In genomic region chr6:155274106-155274505, GRCh38 we compare ENCODE assay signal across 17 cellular contexts. TPM values are rescaled to one million over a fixed set of nuclear protein-coding genes. Genes with fewer than 3 reads are reported as not detected.
DNase-seq lines count a peak whose midpoint lies in the region; ATAC-seq and TF ChIP-seq lines count a peak whose summit lies in the region.
"Had no signal": no experiment of that assay in that cellular context is flagged by ENCODE, and none has a peak within 500 bp of the region (broad histone marks: within the 10 kb centered on the region; RNA-seq: fewer than 3 reads in every experiment).

No MANE protein-coding gene starts in this region.

- WGBS in esophagus muscularis mucosa = 38% methylated on average over 2 of the region's 2 CpGs
- 57 to 72% methylated on average over 2 of the region's 2 CpGs for WGBS in sigmoid colon, 2 donors

- peak overlapping the region; percentile 48 to 65 (median 58) for H3K27ac ChIP-seq in esophagus muscularis mucosa (replicated peaks in 1 of 4)
- H3K27ac ChIP-seq in sigmoid colon = peak overlapping the region; percentile 55 to 81 (median 70)

- no peaks in the 10 kb centered on the region for H3K27me3 ChIP-seq in esophagus muscularis mucosa
- no peaks in the 10 kb centered on the region for H3K27me3 ChIP-seq in sigmoid colon
- H3K27me3 ChIP-seq in MG63 = no peaks in the 10 kb centered on the region

- H3K36me3 ChIP-seq in esophagus muscularis mucosa = no peaks in the 10 kb centered on the region
- H3K36me3 ChIP-seq in sigmoid colon = no peaks in the 10 kb centered on the region
- H3K36me3 ChIP-seq in MG63 = peaks cover 7% of the 10 kb centered on the region; the same call in 1 of the 2 replicates

- DNase-seq in ELR (ENCODE audit: low read depth) = peak; percentile 34
- DNase-seq in esophagus muscularis mucosa (ENCODE audit: extremely low spot score) = no peak
- DNase-seq in sigmoid colon = no peak
- no peak for DNase-seq in activated T-helper 2 cell treated with anti-CD3 and anti-CD28 coated beads, Interferon-gamma antibody, Interleukin-2, Interleukin-4, amounts not matched to agents 10 μg/mL and 5 μg/mL and 100 μg/mL, durations not matched to agents 14 hours and 24 hours and 36 hours (ENCODE audit: low spot score)
- no peak for DNase-seq in OCI-M2 (lab: John Stamatoyannopoulos, UW; ENCODE audit: unreplicated experiment)
- no peak for DNase-seq in MG63
- DNase-seq: activated CD4-positive, alpha-beta T cell treated with anti-CD3 and anti-CD28 coated beads, Interleukin-2, amount 10 ng/mL, durations not matched to agents 24 days and 14 days; activated T-cell treated with anti-CD3 and anti-CD28 coated beads, Interleukin-2, amount 50 U/mL, for 1 hour; AML-193; aorta; DMS 273 treated with DMSO at 0.1 percent for 48 hours; NCI-H2029 had no signal

- ATAC-seq in SK-N-SH treated with all-trans-retinoic acid at 6 μM for 48 hours (peak; percentile 57), GM21529 (IDR thresholded peaks at IDR 0.05; ENCODE audit: unreplicated experiment) (no peak)

- TF ChIP-seq POLR2A in esophagus muscularis mucosa (IDR thresholded peaks at IDR 0.05; ENCODE audit: low read depth) (no peak), sigmoid colon (IDR thresholded peaks at IDR 0.05) (no peak)

- peaks cover 31% of the 10 kb centered on the region for H3K36me3 Mint-ChIP-seq in activated T-helper 2 cell treated with anti-CD3 and anti-CD28 coated beads, Interferon-gamma antibody, Interleukin-2, Interleukin-4, amounts not matched to agents 10 μg/mL and 5 μg/mL and 100 μg/mL, durations not matched to agents 14 hours and 24 hours and 36 hours (ENCODE audit: low read depth)

- H3K4me1 Mint-ChIP-seq in activated T-helper 2 cell treated with anti-CD3 and anti-CD28 coated beads, Interferon-gamma antibody, Interleukin-2, Interleukin-4, amounts not matched to agents 10 μg/mL and 5 μg/mL and 100 μg/mL, durations not matched to agents 14 hours and 24 hours and 36 hours (ENCODE audit: low read depth) = peaks cover 11% of the 10 kb centered on the region

- no peak overlapping the region for H3K4me3 Mint-ChIP-seq in activated T-helper 2 cell treated with anti-CD3 and anti-CD28 coated beads, Interferon-gamma antibody, Interleukin-2, Interleukin-4, amounts not matched to agents 10 μg/mL and 5 μg/mL and 100 μg/mL, durations not matched to agents 14 hours and 24 hours and 36 hours (ENCODE audit: low read depth)
- H3K4me3 Mint-ChIP-seq: activated CD4-positive, alpha-beta T cell treated with anti-CD3 and anti-CD28 coated beads, Interleukin-2, amount 10 ng/mL, durations not matched to agents 24 days and 14 days; T-helper 2 cell treated with Interferon-gamma antibody and Interleukin-4, amounts not matched to agents 5 μg/mL and 100 μg/mL, for 36 hours had no signal

- H3K4me3 ChIP-seq in esophagus muscularis mucosa = no peak overlapping the region
- H3K4me3 ChIP-seq in sigmoid colon = no peak overlapping the region
- no peak overlapping the region for H3K4me3 ChIP-seq in MG63

- intact Hi-C loops in esophagus muscularis mucosa (cut with DNase I) (no loop called here), sigmoid colon (cut with DNase I) (no loop called here)
- intact Hi-C loops in activated T-helper 2 cell treated with anti-CD3 and anti-CD28 coated beads, Interferon-gamma antibody, Interleukin-2, Interleukin-4, amounts not matched to agents 10 μg/mL and 5 μg/mL and 100 μg/mL, durations not matched to agents 14 hours and 24 hours and 36 hours (cut with micrococcal nuclease) = no loop called here

- no peaks in the 10 kb centered on the region for H3K9me3 ChIP-seq in esophagus muscularis mucosa
- no peaks in the 10 kb centered on the region for H3K9me3 ChIP-seq in sigmoid colon
- H3K9me3 ChIP-seq in MG63 = no peaks in the 10 kb centered on the region

- H3K27me3 Mint-ChIP-seq in activated T-helper 2 cell treated with anti-CD3 and anti-CD28 coated beads, Interferon-gamma antibody, Interleukin-2, Interleukin-4, amounts not matched to agents 10 μg/mL and 5 μg/mL and 100 μg/mL, durations not matched to agents 14 hours and 24 hours and 36 hours (ENCODE audit: low read depth) = no peaks in the 10 kb centered on the region
- H3K27me3 Mint-ChIP-seq: activated CD4-positive, alpha-beta T cell treated with anti-CD3 and anti-CD28 coated beads, Interleukin-2, amount 10 ng/mL, durations not matched to agents 24 days and 14 days had no signal

- H3K9me3 Mint-ChIP-seq in activated T-helper 2 cell treated with anti-CD3 and anti-CD28 coated beads, Interferon-gamma antibody, Interleukin-2, Interleukin-4, amounts not matched to agents 10 μg/mL and 5 μg/mL and 100 μg/mL, durations not matched to agents 14 hours and 24 hours and 36 hours = no peaks in the 10 kb centered on the region
- H3K9me3 Mint-ChIP-seq: activated CD4-positive, alpha-beta T cell treated with anti-CD3 and anti-CD28 coated beads, Interleukin-2, amount 10 ng/mL, durations not matched to agents 24 days and 14 days; T-helper 2 cell treated with Interferon-gamma antibody and Interleukin-4, amounts not matched to agents 5 μg/mL and 100 μg/mL, for 36 hours had no signal

- H3K4me1 ChIP-seq in esophagus muscularis mucosa = peaks cover 31 to 45% (median 43%) of the 10 kb centered on the region in 4 donors
- H3K4me1 ChIP-seq in sigmoid colon = peaks cover 0 to 60% (median 51%) of the 10 kb centered on the region in 4 donors

- TF ChIP-seq EP300 in esophagus muscularis mucosa (IDR thresholded peaks at IDR 0.05) (no peak), sigmoid colon (IDR thresholded peaks at IDR 0.05) (no peak)

- no peak for TF ChIP-seq CTCF in esophagus muscularis mucosa (IDR thresholded peaks at IDR 0.05)
- TF ChIP-seq CTCF in sigmoid colon (IDR thresholded peaks at IDR 0.05) = no peak

- H3K27ac Mint-ChIP-seq in activated T-helper 2 cell treated with anti-CD3 and anti-CD28 coated beads, Interferon-gamma antibody, Interleukin-2, Interleukin-4, amounts not matched to agents 10 μg/mL and 5 μg/mL and 100 μg/mL, durations not matched to agents 14 hours and 24 hours and 36 hours = no peak overlapping the region
- H3K27ac Mint-ChIP-seq: T-helper 2 cell treated with Interferon-gamma antibody and Interleukin-4, amounts not matched to agents 5 μg/mL and 100 μg/mL, for 36 hours had no signal

TF ChIP-seq in SK-N-SH treated with all-trans-retinoic acid at 6 μM for 48 hours, 23 proteins besides CTCF, POLR2A, EP300 and RAD21:
- TF ChIP-seq TOX (CRISPR knock-in tag; IDR thresholded peaks at IDR 0.05; ENCODE audit: borderline replicate concordance) (0 out of 2 replicates have a peak, but pooled peaks have one; percentile 35), GLIS3 (CRISPR knock-in tag; IDR thresholded peaks at IDR 0.05) (no peak)

RNA-seq across cellular contexts. Expression of gene CLDN20, which starts 10.3 kb away (rescaled TPM):
- total RNA-seq in esophagus muscularis mucosa = not detected
- not detected for total RNA-seq in sigmoid colon
- polyA plus RNA-seq in sigmoid colon = not detected
- total RNA-seq in activated T-helper 2 cell treated with anti-CD3 and anti-CD28 coated beads, Interferon-gamma antibody, Interleukin-2, Interleukin-4, amounts not matched to agents 10 μg/mL and 5 μg/mL and 100 μg/mL, durations not matched to agents 14 hours and 24 hours and 36 hours = 0.21 TPM in 1 of 2 replicates, not detected in the other
- not detected in 2 replicates for total RNA-seq in MG63 (2014; rRNA removed; shearing (Covaris generic); ENCODE audit: low replicate concordance)
- total RNA-seq: activated CD4-positive, alpha-beta T cell treated with anti-CD3 and anti-CD28 coated beads, Interleukin-2, amount 10 ng/mL, durations not matched to agents 24 days and 14 days; aorta; lung microvascular endothelial cell; subcutaneous adipose tissue had no signal
- polyA plus RNA-seq: aorta had no signal

RNA-seq across cellular contexts. Expression of gene TFB1M, which starts 40.2 kb away (rescaled TPM):
- total RNA-seq in esophagus muscularis mucosa (10 to 100 TPM in 3 of 4 donors, 1 to 10 TPM in 1; 6.5 to 15.4 (median 12.2) TPM), sigmoid colon (10 to 100 TPM; 10.7 to 22.2 (median 16.8) TPM)
- 10 to 100 TPM; 10.9 to 15.1 (median 12.6) TPM for polyA plus RNA-seq in sigmoid colon
- 32.5 and 39.8 TPM in 2 replicates for total RNA-seq in activated T-helper 2 cell treated with anti-CD3 and anti-CD28 coated beads, Interferon-gamma antibody, Interleukin-2, Interleukin-4, amounts not matched to agents 10 μg/mL and 5 μg/mL and 100 μg/mL, durations not matched to agents 14 hours and 24 hours and 36 hours
- 7.1 and 20.6 TPM in 2 replicates for total RNA-seq in MG63 (2014; rRNA removed; shearing (Covaris generic); ENCODE audit: low replicate concordance)
